ENCODE assay signal across 8 cellular contexts in the genomic region with DNA sequence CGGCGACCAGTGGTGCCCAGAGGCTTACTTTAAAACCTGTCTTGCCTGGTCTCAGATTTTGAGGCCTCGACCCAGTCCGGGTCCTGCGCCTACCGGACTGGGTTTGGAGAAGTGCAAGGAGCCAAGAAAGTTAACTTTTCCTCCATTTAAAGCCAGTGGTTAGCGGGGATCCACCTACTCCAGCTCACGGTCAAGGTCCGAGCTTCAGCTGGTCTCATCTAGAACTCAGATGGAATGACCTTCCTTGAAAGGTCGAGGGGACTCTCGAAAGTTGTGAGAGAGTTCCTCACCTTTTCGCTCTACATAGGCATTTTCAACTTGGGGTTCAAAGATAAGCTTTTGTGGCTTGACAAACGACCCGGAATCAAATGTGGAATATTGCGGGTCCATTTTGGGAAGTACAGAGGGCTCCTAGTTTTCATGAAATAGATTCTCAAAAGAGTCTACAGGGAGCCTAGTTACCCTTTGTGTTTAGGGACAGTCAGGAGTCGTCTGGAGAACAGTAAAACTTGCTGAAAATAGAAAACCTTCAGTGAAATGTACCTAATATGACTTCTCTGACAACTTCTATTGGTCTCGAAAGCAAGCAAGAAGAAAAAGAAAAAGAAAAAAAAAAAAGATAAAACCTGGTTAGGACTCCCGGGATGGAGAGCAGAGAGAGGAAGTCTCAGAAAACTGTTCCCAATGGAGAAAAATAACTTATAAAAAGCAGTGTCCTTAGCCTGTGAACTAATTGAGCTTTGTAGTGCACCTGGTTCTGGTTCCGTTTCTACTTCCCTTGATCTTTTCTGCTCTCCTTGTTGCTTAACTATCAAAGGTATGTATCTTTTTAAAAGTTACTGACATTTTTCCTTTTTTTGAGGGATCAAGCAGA. TPM values are rescaled to one million over a fixed set of nuclear protein-coding genes. Genes with fewer than 3 reads are reported as not detected.
DNase-seq lines count a peak whose midpoint lies in the region; FAIRE-seq and TF ChIP-seq lines count a peak whose summit lies in the region.

No MANE protein-coding gene starts in this region.

- H3K4me3 ChIP-seq in OCI-LY3 (ENCODE audit: low read length) (peak overlapping the region; percentile 98), epithelial cell of proximal tubule (ENCODE audit: low read depth, low read length) (peak overlapping the region; percentile 66)

- H3K27me3 Mint-ChIP-seq in nephron (ENCODE audit: low read depth) = peaks cover 31% of the 10 kb centered on the region

- no peaks in the 10 kb centered on the region for H3K9me3 Mint-ChIP-seq in nephron

- peaks cover 16% of the 10 kb centered on the region for H3K27me3 ChIP-seq in OCI-LY3 (ENCODE audit: low read depth, low read length)

- no peak overlapping the region for H3K27ac ChIP-seq in OCI-LY3 (ENCODE audit: low read length)

- TF ChIP-seq CTCF in OCI-LY3 (IDR thresholded peaks at IDR 0.05; ENCODE audit: low read depth, low read length) (no peak), epithelial cell of proximal tubule (conservative IDR thresholded peaks at IDR 0.05; ENCODE audit: low read depth, low read length) (no peak), nephron (IDR thresholded peaks at IDR 0.05; ENCODE audit: unreplicated experiment in 3 of 3) (no peak)

- no peak for DNase-seq in epithelial cell of proximal tubule (ENCODE audit: low read depth)
- no peak for DNase-seq in KG1 (lab: John Stamatoyannopoulos, UW)
- DNase-seq in NOMO-1 treated with DMSO at 0.1 percent for 48 hours (lab: John Stamatoyannopoulos, UW; ENCODE audit: unreplicated experiment) = no peak
- no peak for DNase-seq in kidney glomerular epithelial cell (lab: John Stamatoyannopoulos, UW)
- no peak for DNase-seq in middle frontal gyrus (ENCODE audit: extremely low spot score, low spot score)

- H3K36me3 Mint-ChIP-seq in nephron (ENCODE audit: low read depth) = peaks cover 14% of the 10 kb centered on the region

- H3K4me3 Mint-ChIP-seq in nephron = peak overlapping the region; percentile 96 to 98 (median 97)

- H3K4me1 Mint-ChIP-seq in nephron = peaks cover 11% of the 10 kb centered on the region

- peak overlapping the region; percentile 74 for H3K9ac ChIP-seq in OCI-LY3 (ENCODE audit: low read length)

- no peaks in the 10 kb centered on the region for H3K36me3 ChIP-seq in OCI-LY3 (replicated peaks; ENCODE audit: low read depth, low read length)

- H4K20me1 ChIP-seq in OCI-LY3 (ENCODE audit: insufficient read depth, low read length) = no peaks in the 10 kb centered on the region

- peak overlapping the region; percentile 62 for H2AFZ ChIP-seq in OCI-LY3 (ENCODE audit: low read depth, low read length)

- peaks cover 4% of the 10 kb centered on the region; the same call in 1 of the 2 replicates for H3K79me2 ChIP-seq in OCI-LY3 (ENCODE audit: low read length)

- peak; percentile 53 for FAIRE-seq in G401.6 (lab: Jason Lieb, UNC)

- peaks cover 34% of the 10 kb centered on the region for H3K4me1 ChIP-seq in OCI-LY3 (ENCODE audit: low read length)

- H3K4me2 ChIP-seq in OCI-LY3 (ENCODE audit: low read length) = peak overlapping the region; percentile 97

- H3K9me3 ChIP-seq in OCI-LY3 (ENCODE audit: insufficient read depth, low read length) = no peaks in the 10 kb centered on the region

- H3K27ac Mint-ChIP-seq in nephron = peak overlapping the region; percentile 56 to 90 (median 86)

RNA-seq across cellular contexts. Expression of gene KCNMB4, which starts 1.4 kb away (rescaled TPM):
- 0.51 and 0.98 TPM in 2 replicates for total RNA-seq in epithelial cell of proximal tubule
